Comparison of ENCODE assay signal across 20 cellular contexts in the genomic region with DNA sequence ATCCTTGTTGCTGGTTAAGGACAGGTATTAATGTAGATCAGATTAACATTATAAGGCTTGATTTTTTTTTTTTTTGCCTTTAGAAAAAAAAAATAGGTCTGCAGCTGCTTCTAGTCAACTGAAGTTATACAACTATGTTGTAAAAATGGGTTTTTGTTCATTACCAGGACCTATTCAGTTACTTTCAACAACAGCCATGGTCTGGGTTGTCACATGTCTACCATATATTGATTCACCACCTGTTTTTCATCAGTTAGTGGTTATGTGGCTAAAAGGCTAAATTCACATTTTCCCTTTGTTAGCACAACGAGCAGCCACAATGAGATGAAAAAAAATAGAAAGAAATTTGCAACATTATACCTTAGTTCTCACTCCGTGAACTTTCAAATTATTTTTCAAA.
"Had no signal": no experiment of that assay in that cellular context is flagged by ENCODE, and none has a peak within 500 bp of the region (broad histone marks: within the 10 kb centered on the region; RNA-seq: fewer than 3 reads in every experiment).

No MANE protein-coding gene starts in this region.

- H3K4me2 ChIP-seq: hepatocyte, neural progenitor cell had no signal

- H2AFZ ChIP-seq: hepatocyte, neural progenitor cell had no signal

- H3K9ac ChIP-seq: neural progenitor cell had no signal

- ATAC-seq: activated T-helper 17 cell treated with anti-CD3 and anti-CD28 coated beads, Interleukin-2, amount 50 U/mL, for 72 hours; psoas muscle; right lobe of liver had no signal

- H3K27me3 ChIP-seq: cardiac muscle cell, dorsolateral prefrontal cortex, hepatocyte, neural progenitor cell, right lobe of liver, spleen, stomach had no signal

- H3K27ac ChIP-seq: cardiac muscle cell, dorsolateral prefrontal cortex, hepatocyte, neural progenitor cell, psoas muscle, right lobe of liver, spleen, stomach, thoracic aorta had no signal

- H3K79me2 ChIP-seq: hepatocyte had no signal

- H3K36me3 ChIP-seq: cardiac muscle cell, neural progenitor cell, right lobe of liver, spleen, stomach, thoracic aorta had no signal

- DNase-seq: activated CD4-positive, alpha-beta T cell treated with anti-CD3 and anti-CD28 coated beads, Interleukin-2, amount 50 U/mL, for 4 hours; activated CD4-positive, CD25-positive, alpha-beta regulatory T cell treated with anti-CD3 and anti-CD28 coated beads, Interleukin-2, amount 50 U/mL, for 72 hours; activated naive CD4-positive, alpha-beta T cell treated with Interleukin-2 at 50 U/mL for 16 hours; aorta; dorsolateral prefrontal cortex; endodermal cell; islet precursor cell; midbrain; naive B cell; psoas muscle; right lobe of liver; spleen; stimulated activated CD4-positive, alpha-beta T cell treated with anti-CD3 and anti-CD28 coated beads, Interleukin-1b, Interleukin-23, amount 100 ng/mL, for 48 hours; stomach; T-helper 9 cell had no signal

- H3K4me1 ChIP-seq: neural progenitor cell, psoas muscle, right lobe of liver, spleen, stomach had no signal

- H3K4me3 ChIP-seq: cardiac muscle cell, dorsolateral prefrontal cortex, hepatocyte, neural progenitor cell, psoas muscle, right lobe of liver, spleen, stomach, thoracic aorta had no signal
